Comparison of ENCODE assay signal across 6 cellular contexts in genomic region chr1:200484438-200484946, GRCh38.
DNase-seq lines count a peak whose midpoint lies in the region; FAIRE-seq and TF ChIP-seq lines count a peak whose summit lies in the region.
"Not testable (repeated sequence)": the region's sequence is repeated elsewhere in the genome, so short reads cannot be mapped to it uniquely, and the experiment has no call there.

No MANE protein-coding gene starts in this region.

- DNase-seq in NCI-H226 = peak; percentile 26
- DNase-seq in RWPE1 (ENCODE audit: low spot score); astrocyte (ENCODE audit: low read depth); epithelial cell of prostate (ENCODE audit: low read depth, low spot score); mesendoderm: not testable (repeated sequence)

- H3K4me3 Mint-ChIP-seq in astrocyte (ENCODE audit: unreplicated experiment) = not testable (repeated sequence)

- not testable (repeated sequence) for H2BK5ac ChIP-seq in mesendoderm (ENCODE audit: low read length)

- not testable (repeated sequence) for H4K20me1 ChIP-seq in astrocyte (ENCODE audit: insufficient read depth, low read length)

- not testable (repeated sequence) for H3K4me3 ChIP-seq in HEK293 (ENCODE audit: low read depth, low read length); astrocyte (ENCODE audit: insufficient read depth, low read depth, low read length); mesendoderm (ENCODE audit: low read length)

- not testable (repeated sequence) for H3K27me3 ChIP-seq in astrocyte (ENCODE audit: insufficient read depth, low read length); mesendoderm (ENCODE audit: insufficient read depth, low read length, poor library complexity)

- H3K79me1 ChIP-seq in mesendoderm (ENCODE audit: low read length) = not testable (repeated sequence)

- H3K27me3 Mint-ChIP-seq in astrocyte (ENCODE audit: low read depth, unreplicated experiment) = not testable (repeated sequence)

- H3K4ac ChIP-seq in mesendoderm (ENCODE audit: low read depth, low read length) = not testable (repeated sequence)

- H2AFZ ChIP-seq in astrocyte (ENCODE audit: low read depth, low read length) = not testable (repeated sequence)

- not testable (repeated sequence) for H3K9ac ChIP-seq in astrocyte (ENCODE audit: low read length); mesendoderm (ENCODE audit: low read length)

- H3K36me3 ChIP-seq in HEK293 (ENCODE audit: control insufficient read depth in 2 of 2, insufficient read depth in 1 of 2, low read length in 2 of 2); astrocyte (ENCODE audit: insufficient read depth, low read length); mesendoderm (ENCODE audit: control insufficient read depth, insufficient read depth, low read length): not testable (repeated sequence)

- H3K27ac ChIP-seq in HEK293 (ENCODE audit: extremely low read depth, low read depth, low read length); astrocyte (ENCODE audit: low read depth, low read length); mesendoderm (ENCODE audit: low read depth, low read length): not testable (repeated sequence)
- peak overlapping the region; percentile 64 for H3K27ac ChIP-seq in RWPE1
- H3K27ac ChIP-seq in epithelial cell of prostate = peak overlapping the region; percentile 30

- H4K8ac ChIP-seq in mesendoderm (ENCODE audit: low read depth, low read length) = not testable (repeated sequence)

- FAIRE-seq in astrocyte (lab: Jason Lieb, UNC) = not testable (repeated sequence)

- H3K56ac ChIP-seq in mesendoderm (ENCODE audit: low read length) = not testable (repeated sequence)

- H2BK120ac ChIP-seq in mesendoderm (ENCODE audit: low read depth, low read length) = peak overlapping the region; percentile 67

- not testable (repeated sequence) for H2BK15ac ChIP-seq in mesendoderm (replicated peaks; ENCODE audit: low read depth)

- POLR2A ChIA-PET in HEK293 (lab: Yijun Ruan, JAX) = not testable (repeated sequence)
- POLR2A ChIA-PET in RWPE1 (lab: Yijun Ruan, JAX; ENCODE audit: low non-redundant PET) = interaction anchor here (0.6 kb wide), 1 partner anchor 271 kb away, joined by 3 read pairs; no protein-coding TSS in a partner anchor

- CTCF ChIA-PET in HEK293 (lab: Yijun Ruan, JAX) (interaction anchor here (0.7 to 1.9 kb wide), 4 partner anchors 28 to 802 kb away, joined by 3 to 6 read pairs (median 3); no protein-coding TSS in a partner anchor), RWPE1 (lab: Yijun Ruan, JAX) (interaction anchor here (0.6 to 1.9 kb wide), 5 partner anchors 25 to 1345 kb away, joined by 3 to 6 read pairs (median 3); no protein-coding TSS in a partner anchor)

- H2AK5ac ChIP-seq in mesendoderm (ENCODE audit: low read length) = not testable (repeated sequence)

- not testable (repeated sequence) for H3K4me1 ChIP-seq in HEK293 (ENCODE audit: control insufficient read depth, insufficient read depth, low read length); mesendoderm (ENCODE audit: control insufficient read depth, low read depth, low read length)
- H3K4me1 ChIP-seq in astrocyte (ENCODE audit: insufficient read depth, low read length) = peaks cover 13% of the 10 kb centered on the region

- not testable (repeated sequence) for H3K9me3 ChIP-seq in HEK293 (ENCODE audit: control insufficient read depth, insufficient read depth, low read depth, low read length); astrocyte (ENCODE audit: insufficient read depth, low read depth, low read length)

- H4K5ac ChIP-seq in mesendoderm (ENCODE audit: low read length) = not testable (repeated sequence)

- not testable (repeated sequence) for H3K9me3 Mint-ChIP-seq in astrocyte (ENCODE audit: unreplicated experiment)

- peak overlapping the region; percentile 41 for H3K27ac Mint-ChIP-seq in astrocyte (ENCODE audit: unreplicated experiment)

- no CpG with 5 or more reads among the region's 7 CpGs for WGBS in mesendoderm (ENCODE audit: extremely low coverage, insufficient coverage, low lambda C conversion rate)

- TF ChIP-seq CTCF in HEK293 (tag by site-specific recombination; IDR thresholded peaks at IDR 0.05); RWPE1 (conservative IDR thresholded peaks at IDR 0.05; ENCODE audit: low read depth); astrocyte (IDR thresholded peaks at IDR 0.05; ENCODE audit: insufficient read depth, low read depth, low read length): not testable (repeated sequence)

- H3K36me3 Mint-ChIP-seq in astrocyte (ENCODE audit: low read depth, unreplicated experiment) = not testable (repeated sequence)

- not testable (repeated sequence) for H3K23ac ChIP-seq in mesendoderm (ENCODE audit: low read length)

- peaks cover 22% of the 10 kb centered on the region for H3K4me1 Mint-ChIP-seq in astrocyte (ENCODE audit: low read depth, unreplicated experiment)

- not testable (repeated sequence) for H3K79me2 ChIP-seq in astrocyte (ENCODE audit: insufficient read depth, low read length); mesendoderm (ENCODE audit: control insufficient read depth, insufficient read depth, low read length)

- H3K4me2 ChIP-seq in astrocyte (ENCODE audit: low read length); mesendoderm (ENCODE audit: low read length): not testable (repeated sequence)

- H3K18ac ChIP-seq in mesendoderm (ENCODE audit: low read length) = not testable (repeated sequence)

TF ChIP-seq in HEK293, 187 proteins besides CTCF, POLR2A, EP300 and RAD21:
- peak; percentile 31; the same call in 1 of the 2 replicates for TF ChIP-seq ZBTB8A (tag by site-specific recombination; IDR thresholded peaks at IDR 0.05)
- TF ChIP-seq GLIS1 (tag by site-specific recombination; IDR thresholded peaks at IDR 0.05) = peak; percentile 36
- peak; percentile 76 for TF ChIP-seq ZNF600 (tag by site-specific recombination; IDR thresholded peaks at IDR 0.05)
- TF ChIP-seq ZFHX2 (tag by site-specific recombination; conservative IDR thresholded peaks at IDR 0.05) = peak; percentile 34
- TF ChIP-seq EGR2 (tag by site-specific recombination; IDR thresholded peaks at IDR 0.05; ENCODE audit: low read depth) = peak; percentile 62
- TF ChIP-seq, protein P1, sequence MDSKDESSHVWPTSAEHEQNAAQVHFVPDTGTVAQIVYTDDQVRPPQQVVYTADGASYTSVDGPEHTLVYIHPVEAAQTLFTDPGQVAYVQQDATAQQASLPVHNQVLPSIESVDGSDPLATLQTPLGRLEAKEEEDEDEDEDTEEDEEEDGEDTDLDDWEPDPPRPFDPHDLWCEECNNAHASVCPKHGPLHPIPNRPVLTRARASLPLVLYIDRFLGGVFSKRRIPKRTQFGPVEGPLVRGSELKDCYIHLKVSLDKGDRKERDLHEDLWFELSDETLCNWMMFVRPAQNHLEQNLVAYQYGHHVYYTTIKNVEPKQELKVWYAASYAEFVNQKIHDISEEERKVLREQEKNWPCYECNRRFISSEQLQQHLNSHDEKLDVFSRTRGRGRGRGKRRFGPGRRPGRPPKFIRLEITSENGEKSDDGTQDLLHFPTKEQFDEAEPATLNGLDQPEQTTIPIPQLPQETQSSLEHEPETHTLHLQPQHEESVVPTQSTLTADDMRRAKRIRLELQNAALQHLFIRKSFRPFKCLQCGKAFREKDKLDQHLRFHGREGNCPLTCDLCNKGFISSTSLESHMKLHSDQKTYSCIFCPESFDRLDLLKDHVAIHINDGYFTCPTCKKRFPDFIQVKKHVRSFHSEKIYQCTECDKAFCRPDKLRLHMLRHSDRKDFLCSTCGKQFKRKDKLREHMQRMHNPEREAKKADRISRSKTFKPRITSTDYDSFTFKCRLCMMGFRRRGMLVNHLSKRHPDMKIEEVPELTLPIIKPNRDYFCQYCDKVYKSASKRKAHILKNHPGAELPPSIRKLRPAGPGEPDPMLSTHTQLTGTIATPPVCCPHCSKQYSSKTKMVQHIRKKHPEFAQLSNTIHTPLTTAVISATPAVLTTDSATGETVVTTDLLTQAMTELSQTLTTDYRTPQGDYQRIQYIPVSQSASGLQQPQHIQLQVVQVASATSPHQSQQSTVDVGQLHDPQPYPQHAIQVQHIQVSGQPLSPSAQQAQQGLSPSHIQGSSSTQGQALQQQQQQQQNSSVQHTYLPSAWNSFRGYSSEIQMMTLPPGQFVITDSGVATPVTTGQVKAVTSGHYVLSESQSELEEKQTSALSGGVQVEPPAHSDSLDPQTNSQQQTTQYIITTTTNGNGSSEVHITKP (tag by site-specific recombination; IDR thresholded peaks at IDR 0.05) = peak; percentile 58
- TF ChIP-seq ZNF362 (tag by site-specific recombination; IDR thresholded peaks at IDR 0.05) = 0 out of 2 replicates have a peak, but pooled peaks have one; percentile 15
- 0 out of 2 replicates have a peak, but pooled peaks have one; percentile 10 for TF ChIP-seq FEZF1 (tag by site-specific recombination; IDR thresholded peaks at IDR 0.05)
